In genomic region chr17:3033741-3034577, GRCh38 we compare ENCODE assay signal across 31 cellular contexts. TPM values are rescaled to one million over a fixed set of nuclear protein-coding genes. Genes with fewer than 3 reads are reported as not detected.
A peak's percentile ranks its signal among the peaks of the same experiment; 100 is the strongest.
DNase-seq lines count a peak whose midpoint lies in the region; ATAC-seq, FAIRE-seq and TF ChIP-seq lines count a peak whose summit lies in the region.
"Had no signal": no experiment of that assay in that cellular context is flagged by ENCODE, and none has a peak within 500 bp of the region (broad histone marks: within the 10 kb centered on the region; RNA-seq: fewer than 3 reads in every experiment).

No MANE protein-coding gene starts in this region.

- no peak for TF ChIP-seq POLR2A in H1 (IDR thresholded peaks at IDR 0.05; ENCODE audit: control extremely low read depth in 1 of 2, low read depth in 2 of 2, low read length in 2 of 2)

- H4K91ac ChIP-seq in H1 (replicated peaks; ENCODE audit: insufficient read length, low read length), result no peak overlapping the region

- H3K23me2 ChIP-seq in H1 (ENCODE audit: low read depth, low read length), result no peaks in the 10 kb centered on the region

- no peak overlapping the region for H3K14ac ChIP-seq in H1 (ENCODE audit: insufficient read length)

- DNase-seq in right cardiac atrium (peak; percentile 47 to 76 (median 47)), Right ventricle myocardium inferior (ENCODE audit: missing footprints) (no peak), H1 (ENCODE audit: low read depth in 1 of 2, low spot score in 2 of 2) (peak in 1 of 2 experiments; percentile 36), SKM-1 treated with dmso at 0.1 percent for 144 hours (lab: John Stamatoyannopoulos, UW; ENCODE audit: unreplicated experiment) (no peak)
- DNase-seq in naive thymus-derived CD4-positive, alpha-beta T cell, result peak in 1 of 9 donors; percentile 13
- DNase-seq: activated gamma-delta T cell; activated naive CD8-positive, alpha-beta T cell treated with anti-CD3 and anti-CD28 coated beads, Interleukin-2, amount 10 ng/mL, durations not matched to agents 7 days and 5 days; Calu3; caudate nucleus; DMS79 treated with DMSO at 0.1 percent for 48 hours; H7; mesenchymal stem cell; NCI-H1048; NCI-H187; NCI-H524 treated with DMSO at 0.1 percent for 48 hours; occipital lobe; retina; SHP77; stimulated activated CD4-positive, alpha-beta T cell treated with anti-CD3 and anti-CD28 coated beads, Interleukin-2, amount 100 ng/mL, for 48 hours; substantia nigra; T1000; WERI-Rb-1 had no signal

- H3K27ac ChIP-seq in right cardiac atrium (ENCODE audit: low read length) (no peak overlapping the region), H1 (ENCODE audit: low read depth, low read length) (no peak overlapping the region)
- H3K27ac ChIP-seq in naive thymus-derived CD4-positive, alpha-beta T cell (ENCODE audit: low read depth, low read length), result no peak overlapping the region
- H3K27ac ChIP-seq: ascending aorta, WERI-Rb-1 had no signal

- TF ChIP-seq RAD21 in H1 (IDR thresholded peaks at IDR 0.05 in 1 of 2, conservative IDR thresholded peaks at IDR 0.05 in 1 of 2; ENCODE audit: low read depth in 2 of 2, low read length in 2 of 2), result no peak

- H4K8ac ChIP-seq in H1 (ENCODE audit: extremely low read depth, insufficient read depth, low read length), result peak overlapping the region; percentile 35; the same call in 1 of the 2 replicates

- intact Hi-C loops in right cardiac atrium (cut with DNase I), result no loop called here
- intact Hi-C loops in Right ventricle myocardium inferior (cut with DNase I), result no loop called here
- intact Hi-C loops in naive thymus-derived CD4-positive, alpha-beta T cell (cut with micrococcal nuclease), result no loop called here

- TF ChIP-seq EP300 in H1 (IDR thresholded peaks at IDR 0.05; ENCODE audit: borderline replicate concordance in 1 of 2, low read depth in 2 of 2, low read length in 2 of 2), result no peak

- H4K5ac ChIP-seq in H1 (ENCODE audit: insufficient read length, low read depth, low read length), result no peak overlapping the region

- peaks cover 0 to 14% (median 12%) of the 10 kb centered on the region in 4 experiments; a peak in 4 of 8 replicates for H3K36me3 ChIP-seq in H1 (ENCODE audit: control insufficient read depth in 2 of 4, insufficient read depth in 4 of 4, low read length in 3 of 4)
- H3K36me3 ChIP-seq in naive thymus-derived CD4-positive, alpha-beta T cell (ENCODE audit: control insufficient read depth in 2 of 3, insufficient read depth in 3 of 3, low read length in 3 of 3), result peaks cover 0 to 12% (median 0%) of the 10 kb centered on the region in 3 experiments
- H3K36me3 ChIP-seq: ascending aorta had no signal

- H3K79me1 ChIP-seq in H1 (ENCODE audit: low read depth, low read length), result no peaks in the 10 kb centered on the region

- no peak overlapping the region for H3K23ac ChIP-seq in H1 (ENCODE audit: insufficient read length)

- FAIRE-seq in H1 (lab: Jason Lieb, UNC), result no peak

- no peak overlapping the region for H3K56ac ChIP-seq in H1 (replicated peaks; ENCODE audit: insufficient read length, low read depth, low read length)

- H3K4me1 Mint-ChIP-seq in naive thymus-derived CD4-positive, alpha-beta T cell, result peaks cover 0 to 2% (median 0%) of the 10 kb centered on the region in 7 donors
- H3K4me1 Mint-ChIP-seq: activated naive CD8-positive, alpha-beta T cell treated with anti-CD3 and anti-CD28 coated beads, Interleukin-2, amount 10 ng/mL, durations not matched to agents 7 days and 5 days had no signal

- POLR2A ChIA-PET in H1 (lab: Charles Lee; ENCODE audit: partially characterized antibody), result interaction anchor here (0.6 kb wide), 1 partner anchor 19 kb away, joined by 3 read pairs; no protein-coding TSS in a partner anchor
- POLR2A ChIA-PET in naive thymus-derived CD4-positive, alpha-beta T cell (lab: Charles Lee), result no interaction called here

- no peak overlapping the region for H2BK20ac ChIP-seq in H1 (ENCODE audit: low read length)

- H3K27me3 ChIP-seq in right cardiac atrium (ENCODE audit: control insufficient read depth, insufficient read depth) (no peaks in the 10 kb centered on the region), H1 (replicated peaks in 1 of 4; ENCODE audit: control insufficient read depth in 3 of 4, extremely low read depth in 1 of 4, insufficient read depth in 3 of 4, low read length in 3 of 4) (no peaks in the 10 kb centered on the region)
- H3K27me3 ChIP-seq in naive thymus-derived CD4-positive, alpha-beta T cell (ENCODE audit: control insufficient read depth in 2 of 2, insufficient read depth in 2 of 2, low read length in 2 of 2), result no peaks in the 10 kb centered on the region
- H3K27me3 ChIP-seq: ascending aorta had no signal

- no peak overlapping the region for H3K9ac ChIP-seq in H1 (replicated peaks in 1 of 4; ENCODE audit: extremely low read depth in 1 of 4, low read depth in 3 of 4, low read length in 3 of 4)

- no peaks in the 10 kb centered on the region for H3K79me2 ChIP-seq in H1 (ENCODE audit: control insufficient read depth in 1 of 2, insufficient read depth in 2 of 2, low read length in 2 of 2)

- H3K4me2 ChIP-seq in H1 (ENCODE audit: insufficient read depth in 1 of 2, low read depth in 2 of 2, low read length in 2 of 2), result no peak overlapping the region

- no peaks in the 10 kb centered on the region for H3K9me3 Mint-ChIP-seq in naive thymus-derived CD4-positive, alpha-beta T cell
- H3K9me3 Mint-ChIP-seq: activated naive CD8-positive, alpha-beta T cell treated with anti-CD3 and anti-CD28 coated beads, Interleukin-2, amount 10 ng/mL, durations not matched to agents 7 days and 5 days; dendritic cell treated with granulocyte-macrophage colony-stimulating factor and Interleukin-4, amounts not matched to agents 40 ng/mL and 50 ng/mL, for 4 days; IgD-negative memory B cell; type B pancreatic cell had no signal

- H3K9me3 ChIP-seq in right cardiac atrium (ENCODE audit: control insufficient read depth, low read length) (no peaks in the 10 kb centered on the region), H1 (ENCODE audit: insufficient read depth in 2 of 2, low read depth in 1 of 2, low read length in 1 of 2) (no peaks in the 10 kb centered on the region)
- no peaks in the 10 kb centered on the region for H3K9me3 ChIP-seq in naive thymus-derived CD4-positive, alpha-beta T cell (ENCODE audit: control insufficient read depth in 2 of 3, low read length in 3 of 3)
- H3K9me3 ChIP-seq: ascending aorta had no signal

- peaks cover 2% of the 10 kb centered on the region in 2 experiments for H4K20me1 ChIP-seq in H1 (replicated peaks in 1 of 2; ENCODE audit: control insufficient read depth in 1 of 2, insufficient read depth in 2 of 2, low read length in 2 of 2)

- no peaks in the 10 kb centered on the region for H3K4me1 ChIP-seq in right cardiac atrium (ENCODE audit: control insufficient read depth, insufficient read depth, low read length)
- H3K4me1 ChIP-seq in H1 (replicated peaks in 1 of 4; ENCODE audit: control insufficient read depth in 3 of 4, insufficient read depth in 4 of 4, low read length in 3 of 4), result no peaks in the 10 kb centered on the region; a peak in 1 of 7 replicates
- no peaks in the 10 kb centered on the region for H3K4me1 ChIP-seq in naive thymus-derived CD4-positive, alpha-beta T cell (ENCODE audit: control insufficient read depth in 2 of 2, insufficient read depth in 2 of 2, low read length in 2 of 2)
- H3K4me1 ChIP-seq: ascending aorta had no signal

- ATAC-seq in right cardiac atrium, result peak; percentile 72 to 84
- no peak for ATAC-seq in Right ventricle myocardium inferior
- ATAC-seq in naive thymus-derived CD4-positive, alpha-beta T cell, result peak; percentile 13
- no peak for ATAC-seq in GM18907 (IDR thresholded peaks at IDR 0.05; ENCODE audit: unreplicated experiment)
- no peak for ATAC-seq in HG02763 (IDR thresholded peaks at IDR 0.05; ENCODE audit: unreplicated experiment)

- H3K27ac Mint-ChIP-seq in naive thymus-derived CD4-positive, alpha-beta T cell, result no peak overlapping the region
- H3K27ac Mint-ChIP-seq: activated naive CD8-positive, alpha-beta T cell treated with anti-CD3 and anti-CD28 coated beads, Interleukin-2, amount 10 ng/mL, durations not matched to agents 7 days and 5 days; dendritic cell treated with granulocyte-macrophage colony-stimulating factor and Interleukin-4, amounts not matched to agents 40 ng/mL and 50 ng/mL, for 4 days; type B pancreatic cell had no signal

- H3K27me3 Mint-ChIP-seq in naive thymus-derived CD4-positive, alpha-beta T cell, result no peaks in the 10 kb centered on the region
- H3K27me3 Mint-ChIP-seq: type B pancreatic cell had no signal

- H2BK12ac ChIP-seq in H1 (ENCODE audit: low read depth, low read length), result no peak overlapping the region

- no peak overlapping the region for H2AFZ ChIP-seq in H1 (ENCODE audit: low read length)

- CTCF ChIA-PET in H1 (lab: Charles Lee; ENCODE audit: partially characterized antibody), result interaction anchor here (0.6 to 0.8 kb wide), 3 partner anchors 11 to 793 kb away, joined by 3 read pairs; no protein-coding TSS in a partner anchor
- CTCF ChIA-PET in naive thymus-derived CD4-positive, alpha-beta T cell (lab: Charles Lee), result no interaction called here

- 65% methylated on average over 26 of the region's 26 CpGs for WGBS in right cardiac atrium
- WGBS in H1 (ENCODE audit: extremely low coverage in 1 of 2, insufficient coverage in 1 of 2, insufficient read length in 1 of 2, insufficient replicate concordance in 2 of 2, low coverage in 1 of 2, low lambda C conversion rate in 2 of 2, missing lambda C conversion rate in 1 of 2), 2 experiments, result 91% methylated on average over 25 of the region's 26 CpGs; no CpG with 5 or more reads in 1 of the 2 experiments

- H3K4me3 ChIP-seq in right cardiac atrium (ENCODE audit: low read length) (no peak overlapping the region), H1 (ENCODE audit: extremely low read depth in 1 of 4, insufficient read depth in 2 of 4, low read depth in 3 of 4, low read length in 4 of 4) (no peak overlapping the region)
- H3K4me3 ChIP-seq in naive thymus-derived CD4-positive, alpha-beta T cell (ENCODE audit: low read length), result no peak overlapping the region
- H3K4me3 ChIP-seq: ascending aorta had no signal

- no peak overlapping the region for H2BK15ac ChIP-seq in H1 (ENCODE audit: low read length)

- H3K4me3 Mint-ChIP-seq in naive thymus-derived CD4-positive, alpha-beta T cell, result no peak overlapping the region
- H3K4me3 Mint-ChIP-seq: activated naive CD8-positive, alpha-beta T cell treated with anti-CD3 and anti-CD28 coated beads, Interleukin-2, amount 10 ng/mL, durations not matched to agents 7 days and 5 days; dendritic cell treated with granulocyte-macrophage colony-stimulating factor and Interleukin-4, amounts not matched to agents 40 ng/mL and 50 ng/mL, for 4 days; IgD-negative memory B cell; type B pancreatic cell had no signal

- no peak overlapping the region for H2AK5ac ChIP-seq in H1 (ENCODE audit: low read depth, low read length)

- no peak overlapping the region for H3K4ac ChIP-seq in H1 (replicated peaks; ENCODE audit: insufficient read length, low read depth, low read length)

- no peak overlapping the region; the same call in 1 of the 2 replicates for H2BK5ac ChIP-seq in H1 (ENCODE audit: low read depth, low read length)

- no peak overlapping the region for H2BK120ac ChIP-seq in H1 (replicated peaks; ENCODE audit: low read depth, low read length)

- no peak overlapping the region for H3K18ac ChIP-seq in H1 (ENCODE audit: extremely low read depth, low read length)

- no peak for TF ChIP-seq CTCF in H1 (IDR thresholded peaks at IDR 0.05; ENCODE audit: control extremely low read depth in 1 of 3, insufficient read depth in 1 of 3, low read depth in 1 of 3, low read length in 3 of 3)

- H3K36me3 Mint-ChIP-seq in naive thymus-derived CD4-positive, alpha-beta T cell, result peaks cover 0 to 15% (median 0%) of the 10 kb centered on the region in 5 donors
- H3K36me3 Mint-ChIP-seq: activated naive CD8-positive, alpha-beta T cell treated with anti-CD3 and anti-CD28 coated beads, Interleukin-2, amount 10 ng/mL, durations not matched to agents 7 days and 5 days; type B pancreatic cell had no signal

RNA-seq across cellular contexts. Expression of gene OR1D5, which starts 29.4 kb away (rescaled TPM):
- not detected for total RNA-seq in right cardiac atrium
- not detected for polyA plus RNA-seq in right cardiac atrium
- not detected for total RNA-seq in Right ventricle myocardium inferior
- total RNA-seq in H1 (2021; fragmentation: NEBNext Ultra II Directional; extraction: Animal tissue kit (Norgen Biotek cat#: 25700)), result not detected in 2 replicates
- not detected in 2 replicates for polyA plus RNA-seq in H1 (2011; rRNA removed)
- polyA plus RNA-seq in H1 (2011; cell fraction: cytosol; rRNA removed), result not detected
- not detected for polyA plus RNA-seq in H1 (2011; cell fraction: nucleus; rRNA removed)
- not detected in 4 replicates for polyA plus RNA-seq in H1 (2012, experiment 1 of 2)
- polyA plus RNA-seq in H1 (2012, experiment 2 of 2), result not detected
- polyA plus RNA-seq in H1 (2013, experiment 1 of 2), result not detected
- not detected for polyA plus RNA-seq in H1 (2013, experiment 2 of 2)
- not detected in 2 replicates for polyA minus RNA-seq in H1 (2011; rRNA and poly(A)+ RNA removed)
- not detected for polyA minus RNA-seq in H1 (2011; cell fraction: cytosol; rRNA and poly(A)+ RNA removed)
- polyA minus RNA-seq in H1 (2011; cell fraction: nucleus; rRNA and poly(A)+ RNA removed), result not detected
- not detected for total RNA-seq in naive thymus-derived CD4-positive, alpha-beta T cell
- not detected for polyA plus RNA-seq in naive thymus-derived CD4-positive, alpha-beta T cell
- total RNA-seq: activated naive CD8-positive, alpha-beta T cell treated with anti-CD3 and anti-CD28 coated beads, Interleukin-2, amount 10 ng/mL, durations not matched to agents 7 days and 5 days; ascending aorta; Calu3; fibroblast of lung; H7; kidney epithelial cell; occipital lobe had no signal
- polyA plus RNA-seq: AG04450, fibroblast of lung, IgD-negative memory B cell had no signal

Comparison
In these comparisons a context has a peak if more than half of its experiments do, and no peak if none do; other contexts are left out.
1. ATAC-seq: peak in right cardiac atrium (2 of 2) and naive thymus-derived CD4-positive, alpha-beta T cell (single experiment); none in Right ventricle myocardium inferior (single experiment), GM18907 (single experiment) and HG02763 (single experiment).
2. DNase-seq: peak in right cardiac atrium (3 of 3); none in Right ventricle myocardium inferior (single experiment) and SKM-1 treated with dmso at 0.1 percent for 144 hours (single experiment).